ENCODE assay signal across 8 cellular contexts in genomic region chr22:36194971-36195370, GRCh38. TPM values are rescaled to one million over a fixed set of nuclear protein-coding genes. Genes with fewer than 3 reads are reported as not detected.
A peak's percentile ranks its signal among the peaks of the same experiment; 100 is the strongest.
DNase-seq lines count a peak whose midpoint lies in the region; ATAC-seq and TF ChIP-seq lines count a peak whose summit lies in the region.

No MANE protein-coding gene starts in this region.

- no peaks in the 10 kb centered on the region for H3K36me3 ChIP-seq in OCI-LY7 (ENCODE audit: insufficient read depth, low read length)

- no peaks in the 10 kb centered on the region for H3K79me2 ChIP-seq in OCI-LY7 (ENCODE audit: insufficient read depth, low read depth, low read length)

- peaks cover 31% of the 10 kb centered on the region for H3K4me1 Mint-ChIP-seq in activated naive CD4-positive, alpha-beta T cell treated with anti-CD3 and anti-CD28 coated beads, Interleukin-2, amount 10 ng/mL, durations not matched to agents 7 days and 5 days

- H3K4me1 ChIP-seq in OCI-LY7 (ENCODE audit: insufficient read depth, low read length, poor library complexity, severe bottlenecking), result peaks cover 12% of the 10 kb centered on the region

- no peaks in the 10 kb centered on the region for H3K36me3 Mint-ChIP-seq in activated naive CD4-positive, alpha-beta T cell treated with anti-CD3 and anti-CD28 coated beads, Interleukin-2, amount 10 ng/mL, durations not matched to agents 7 days and 5 days

- peak; percentile 81 for TF ChIP-seq CTCF in GM12872 (IDR thresholded peaks at IDR 0.05; ENCODE audit: insufficient read depth, low read depth, low read length)
- peak; percentile 85 for TF ChIP-seq CTCF in OCI-LY7 (conservative IDR thresholded peaks at IDR 0.05; ENCODE audit: low read length)

- DNase-seq in AG08396 (ENCODE audit: low spot score) (peak; percentile 49), OCI-LY7 (ENCODE audit: low spot score) (peak; percentile 58), glomerular visceral epithelial cell (ENCODE audit: extremely low spot score) (peak; percentile 65), pons (ENCODE audit: low spot score) (peak; percentile 80), NCI-H187 (lab: John Stamatoyannopoulos, UW) (no peak)
- DNase-seq in activated naive CD4-positive, alpha-beta T cell treated with anti-CD3 and anti-CD28 coated beads, Interleukin-2, amount 10 ng/mL, durations not matched to agents 7 days and 5 days, result peak; percentile 66

- H3K4me3 Mint-ChIP-seq in activated naive CD4-positive, alpha-beta T cell treated with anti-CD3 and anti-CD28 coated beads, Interleukin-2, amount 10 ng/mL, durations not matched to agents 7 days and 5 days, result no peak overlapping the region

- H3K27me3 Mint-ChIP-seq in activated naive CD4-positive, alpha-beta T cell treated with anti-CD3 and anti-CD28 coated beads, Interleukin-2, amount 10 ng/mL, durations not matched to agents 7 days and 5 days, result peaks cover 41% of the 10 kb centered on the region

- intact Hi-C loops in OCI-LY7 (cut with micrococcal nuclease; ENCODE audit: unreplicated experiment), result loop anchor here (2.0 kb wide), 1 partner anchor 82 kb away; no protein-coding TSS in a partner anchor

- no peak for ATAC-seq in GM19023 (IDR thresholded peaks at IDR 0.05; ENCODE audit: unreplicated experiment)

- POLR2A ChIA-PET in OCI-LY7 (lab: Charles Lee), result no interaction called here

- no peak overlapping the region for H3K27ac Mint-ChIP-seq in activated naive CD4-positive, alpha-beta T cell treated with anti-CD3 and anti-CD28 coated beads, Interleukin-2, amount 10 ng/mL, durations not matched to agents 7 days and 5 days

- no peaks in the 10 kb centered on the region for H3K9me3 ChIP-seq in OCI-LY7 (ENCODE audit: low read length)

- H3K27ac ChIP-seq in OCI-LY7 (ENCODE audit: low read depth, low read length, poor library complexity, severe bottlenecking), result no peak overlapping the region

- H4K20me1 ChIP-seq in OCI-LY7 (ENCODE audit: insufficient read depth, low read length), result no peaks in the 10 kb centered on the region

- no peaks in the 10 kb centered on the region for H3K9me3 Mint-ChIP-seq in activated naive CD4-positive, alpha-beta T cell treated with anti-CD3 and anti-CD28 coated beads, Interleukin-2, amount 10 ng/mL, durations not matched to agents 7 days and 5 days

- no peak overlapping the region for H3K4me2 ChIP-seq in OCI-LY7 (ENCODE audit: low read length)

- no peak overlapping the region for H2AFZ ChIP-seq in OCI-LY7 (ENCODE audit: low read length)

- H3K4me3 ChIP-seq in OCI-LY7 (ENCODE audit: low read depth, low read length, poor library complexity, severe bottlenecking), result no peak overlapping the region

- no peaks in the 10 kb centered on the region for H3K9me2 ChIP-seq in OCI-LY7 (ENCODE audit: insufficient read depth, low read length)

- CTCF ChIA-PET in OCI-LY7 (lab: Charles Lee; ENCODE audit: unreplicated experiment), result no interaction called here
- CTCF ChIA-PET in activated naive CD4-positive, alpha-beta T cell treated with anti-CD3 and anti-CD28 coated beads, Interleukin-2, amount 10 ng/mL, durations not matched to agents 7 days and 5 days (lab: Charles Lee), result interaction anchor here (0.7 to 2.7 kb wide), 16 partner anchors 14 to 312 kb away, joined by 3 to 18 read pairs (median 4); partner anchors contain the start of gene APOL2

- no TSS peak for BruUV-seq in OCI-LY7 (replicated peaks; lab: Mats Ljungman, UMichigan)

RNA-seq across cellular contexts. Expression of gene APOL4, which starts 6.6 kb away (rescaled TPM):
- not detected in 2 replicates for total RNA-seq in OCI-LY7 (2014; rRNA removed; shearing (Covaris generic))
- not detected in 2 replicates for total RNA-seq in OCI-LY7 (2022)

RNA-seq across cellular contexts. Expression of gene APOL3, which starts 34.4 kb away (rescaled TPM):
- 9.9 and 10.7 TPM in 2 replicates for total RNA-seq in OCI-LY7 (2014; rRNA removed; shearing (Covaris generic))
- 14.4 and 19.6 TPM in 2 replicates for total RNA-seq in OCI-LY7 (2022)

RNA-seq across cellular contexts. Expression of gene APOL2, which starts 44.4 kb away (rescaled TPM):
- total RNA-seq in OCI-LY7 (2014; rRNA removed; shearing (Covaris generic)), result 11.8 and 14.9 TPM in 2 replicates
- total RNA-seq in OCI-LY7 (2022), result 9.1 and 12.4 TPM in 2 replicates

RNA-seq across cellular contexts. Expression of gene APOL1, which starts 58.0 kb away (rescaled TPM):
- total RNA-seq in OCI-LY7 (2014; rRNA removed; shearing (Covaris generic)), result 0.47 and 0.64 TPM in 2 replicates
- 0.42 and 0.65 TPM in 2 replicates for total RNA-seq in OCI-LY7 (2022)

Comparison
In these comparisons a context has a peak if more than half of its experiments do, and no peak if none do; other contexts are left out.
1. DNase-seq: peak in AG08396 (single experiment), OCI-LY7 (single experiment), activated naive CD4-positive, alpha-beta T cell treated with anti-CD3 and anti-CD28 coated beads, Interleukin-2, amount 10 ng/mL, durations not matched to agents 7 days and 5 days (single experiment), glomerular visceral epithelial cell (single experiment) and pons (single experiment); none in NCI-H187 (0 of 2).